Comparison of ENCODE assay signal across 25 cellular contexts in genomic region chr1:197360068-197360467, GRCh38.
"Had no signal": no experiment of that assay in that cellular context is flagged by ENCODE, and none has a peak within 500 bp of the region (broad histone marks: within the 10 kb centered on the region; RNA-seq: fewer than 3 reads in every experiment).

No MANE protein-coding gene starts in this region.

- H3K36me3 Mint-ChIP-seq: activated CD4-positive, alpha-beta memory T cell treated with anti-CD3 and anti-CD28 coated beads for 36 hours; activated naive CD4-positive, alpha-beta T cell treated with anti-CD3 and anti-CD28 coated beads, Interleukin-2, amount 10 ng/mL, durations not matched to agents 7 days and 5 days; naive thymus-derived CD4-positive, alpha-beta T cell; T-cell had no signal

- H3K27ac ChIP-seq: colonic mucosa, hepatocyte, left ventricle myocardium inferior, neutrophil, parathyroid adenoma, tibial artery had no signal

- DNase-seq: activated B cell treated with CpG ODN at 0.5 μM for 24 hours; activated CD4-positive, alpha-beta memory T cell treated with anti-CD3 and anti-CD28 coated beads for 36 hours; activated CD4-positive, alpha-beta T cell treated with anti-CD3 and anti-CD28 coated beads for 48 hours; activated effector memory CD4-positive, alpha-beta T cell treated with anti-CD3 and anti-CD28 coated beads, Interleukin-2, amount 50 U/mL, for 16 hours; activated naive CD4-positive, alpha-beta T cell treated with anti-CD3 and anti-CD28 coated beads, Interleukin-2, amount 10 ng/mL, durations not matched to agents 7 days and 5 days; activated T-cell treated with anti-CD3 and anti-CD28 coated beads for 4 hours; colonic mucosa; effector memory CD8-positive, alpha-beta T cell; glutamatergic neuron; kidney glomerular epithelial cell; left ventricle myocardium inferior; naive thymus-derived CD4-positive, alpha-beta T cell; right cardiac atrium; stimulated activated CD4-positive, alpha-beta T cell treated with anti-CD3 and anti-CD28 coated beads, Interleukin-12 subunit alpha, Interleukin-12 subunit beta, amount 100 ng/mL, for 4 hours; stimulated activated CD4-positive, alpha-beta T cell treated with anti-CD3 and anti-CD28 coated beads, Interleukin-4, amount 100 ng/mL, for 4 hours; T-cell; T1000; tibial artery had no signal

- H3K4me2 ChIP-seq: hepatocyte had no signal

- H2AFZ ChIP-seq: hepatocyte, parathyroid adenoma had no signal

- H3K27me3 ChIP-seq: colonic mucosa, dorsolateral prefrontal cortex, hepatocyte, neutrophil, tibial artery had no signal

- H3K79me2 ChIP-seq: hepatocyte, parathyroid adenoma had no signal

- H3K4me3 ChIP-seq: colonic mucosa, dorsolateral prefrontal cortex, hepatocyte, left ventricle myocardium inferior, tibial artery had no signal

- H3K36me3 ChIP-seq: colonic mucosa, left ventricle myocardium inferior, neutrophil, tibial artery had no signal

- H3K4me1 Mint-ChIP-seq: activated B cell treated with CpG ODN at 0.5 μM for 24 hours; activated naive CD4-positive, alpha-beta T cell treated with anti-CD3 and anti-CD28 coated beads, Interleukin-2, amount 10 ng/mL, durations not matched to agents 7 days and 5 days; central memory CD8-positive, alpha-beta T cell had no signal

- H3K27me3 Mint-ChIP-seq: activated B cell treated with CpG ODN at 0.5 μM for 24 hours; activated CD4-positive, alpha-beta memory T cell treated with anti-CD3 and anti-CD28 coated beads for 36 hours; activated naive CD4-positive, alpha-beta T cell treated with anti-CD3 and anti-CD28 coated beads, Interleukin-2, amount 10 ng/mL, durations not matched to agents 7 days and 5 days; central memory CD8-positive, alpha-beta T cell; effector memory CD8-positive, alpha-beta T cell; stimulated activated naive CD8-positive, alpha-beta T cell treated with anti-CD3 and anti-CD28 coated beads, Interleukin-15, Interleukin-2, amounts not matched to agents 100 ng/mL and 50 ng/mL, for 24 hours; T-cell had no signal

- H3K9me3 Mint-ChIP-seq: activated B cell treated with CpG ODN at 0.5 μM for 24 hours; activated CD4-positive, alpha-beta memory T cell treated with anti-CD3 and anti-CD28 coated beads for 36 hours; activated naive CD4-positive, alpha-beta T cell treated with anti-CD3 and anti-CD28 coated beads, Interleukin-2, amount 10 ng/mL, durations not matched to agents 7 days and 5 days; central memory CD8-positive, alpha-beta T cell; effector memory CD8-positive, alpha-beta T cell; naive thymus-derived CD4-positive, alpha-beta T cell; stimulated activated naive CD8-positive, alpha-beta T cell treated with anti-CD3 and anti-CD28 coated beads, Interleukin-15, Interleukin-2, amounts not matched to agents 100 ng/mL and 50 ng/mL, for 24 hours; T-cell had no signal

- H3K4me1 ChIP-seq: colonic mucosa, parathyroid adenoma, tibial artery had no signal

- H3K4me3 Mint-ChIP-seq: activated B cell treated with CpG ODN at 0.5 μM for 24 hours; activated CD4-positive, alpha-beta memory T cell treated with anti-CD3 and anti-CD28 coated beads for 36 hours; activated naive CD4-positive, alpha-beta T cell treated with anti-CD3 and anti-CD28 coated beads, Interleukin-2, amount 10 ng/mL, durations not matched to agents 7 days and 5 days; central memory CD8-positive, alpha-beta T cell; effector memory CD8-positive, alpha-beta T cell; naive thymus-derived CD4-positive, alpha-beta T cell; stimulated activated naive CD8-positive, alpha-beta T cell treated with anti-CD3 and anti-CD28 coated beads, Interleukin-15, Interleukin-2, amounts not matched to agents 100 ng/mL and 50 ng/mL, for 24 hours; T-cell had no signal

- ATAC-seq: effector memory CD8-positive, alpha-beta T cell; esophagus mucosa; naive thymus-derived CD4-positive, alpha-beta T cell; right cardiac atrium; T-cell had no signal

- H3K27ac Mint-ChIP-seq: activated B cell treated with CpG ODN at 0.5 μM for 24 hours; activated CD4-positive, alpha-beta memory T cell treated with anti-CD3 and anti-CD28 coated beads for 36 hours; activated naive CD4-positive, alpha-beta T cell treated with anti-CD3 and anti-CD28 coated beads, Interleukin-2, amount 10 ng/mL, durations not matched to agents 7 days and 5 days; effector memory CD8-positive, alpha-beta T cell; naive thymus-derived CD4-positive, alpha-beta T cell; stimulated activated naive CD8-positive, alpha-beta T cell treated with anti-CD3 and anti-CD28 coated beads, Interleukin-15, Interleukin-2, amounts not matched to agents 100 ng/mL and 50 ng/mL, for 24 hours; T-cell had no signal
